ENCODE assay signal across 10 cellular contexts in genomic region chr12:51592034-51592705, GRCh38. TPM values are rescaled to one million over a fixed set of nuclear protein-coding genes. Genes with fewer than 3 reads are reported as not detected.
DNase-seq lines count a peak whose midpoint lies in the region; ATAC-seq and TF ChIP-seq lines count a peak whose summit lies in the region.
"Had no signal": no experiment of that assay in that cellular context is flagged by ENCODE, and none has a peak within 500 bp of the region (broad histone marks: within the 10 kb centered on the region; RNA-seq: fewer than 3 reads in every experiment).

No MANE protein-coding gene starts in this region.

- H3K4me2 ChIP-seq in GM23338 = peak overlapping the region; percentile 88

- H4K20me1 ChIP-seq in GM23338 (replicated peaks; ENCODE audit: insufficient read depth) = peaks cover 33% of the 10 kb centered on the region

- peak; percentile 16 for ATAC-seq in GM23338
- no peak for ATAC-seq in HG03432 (IDR thresholded peaks at IDR 0.05; ENCODE audit: unreplicated experiment)

- no peaks in the 10 kb centered on the region; the same call in 1 of the 2 replicates for H3K9me3 ChIP-seq in AG04450 (ENCODE audit: control insufficient read depth, insufficient read depth, low read length)

- peaks cover 28% of the 10 kb centered on the region for H3K4me1 ChIP-seq in GM23338 (ENCODE audit: insufficient read depth)

- H3F3A ChIP-seq in GM23338 (replicated peaks; ENCODE audit: low read depth) = no peaks in the 10 kb centered on the region; the same call in 1 of the 2 replicates

- no peaks in the 10 kb centered on the region for H3K36me3 ChIP-seq in GM23338 (ENCODE audit: insufficient read depth)

- TF ChIP-seq CTCF in AG04450 (IDR thresholded peaks at IDR 0.05; ENCODE audit: low read depth, low read length) = no peak
- TF ChIP-seq CTCF in GM23338 (conservative IDR thresholded peaks at IDR 0.05; ENCODE audit: low read depth in 2 of 2) = no peak

- H3K4me1 Mint-ChIP-seq in GM23338 = peaks cover 39% of the 10 kb centered on the region
- peaks cover 10% of the 10 kb centered on the region for H3K4me1 Mint-ChIP-seq in activated T-helper 1 cell treated with anti-CD3 and anti-CD28 coated beads, Interleukin-12 subunit alpha, Interleukin-12 subunit beta, Interleukin-2, Interleukin-4 antibody, amounts not matched to agents 30 ng/mL and 10 ng/mL and 1 ng/mL, durations not matched to agents 14 hours and 24 hours and 36 hours (ENCODE audit: low read depth)

- peaks cover 52% of the 10 kb centered on the region for H3K79me2 ChIP-seq in GM23338 (replicated peaks; ENCODE audit: insufficient read depth)

- CTCF ChIA-PET in AG04450 (lab: Charles Lee) = interaction anchor here (1.0 kb wide), 1 partner anchor 84 kb away, joined by 3 read pairs; no protein-coding TSS in a partner anchor

- H3K4me3 ChIP-seq in AG04450 (ENCODE audit: low read depth, low read length) = peak overlapping the region; percentile 86
- H3K4me3 ChIP-seq in GM23338 = peak overlapping the region; percentile 97

- intact Hi-C loops in activated T-helper 1 cell treated with anti-CD3 and anti-CD28 coated beads, Interleukin-12 subunit alpha, Interleukin-12 subunit beta, Interleukin-2, Interleukin-4 antibody, amounts not matched to agents 30 ng/mL and 10 ng/mL and 1 ng/mL, durations not matched to agents 14 hours and 24 hours and 36 hours (cut with micrococcal nuclease) = loop anchor here (5.0 kb wide), 2 partner anchors 170 to 380 kb away; partner anchors contain the start of gene SLC4A8
- intact Hi-C loops in posterior vena cava (cut with DNase I) = no loop called here

- no peaks in the 10 kb centered on the region; the same call in 2 of the 3 replicates for H3K9me3 Mint-ChIP-seq in GM23338
- H3K9me3 Mint-ChIP-seq in activated T-helper 1 cell treated with anti-CD3 and anti-CD28 coated beads, Interleukin-12 subunit alpha, Interleukin-12 subunit beta, Interleukin-2, Interleukin-4 antibody, amounts not matched to agents 30 ng/mL and 10 ng/mL and 1 ng/mL, durations not matched to agents 14 hours and 24 hours and 36 hours = peaks cover 4% of the 10 kb centered on the region

- peaks cover 16% of the 10 kb centered on the region for H3K27me3 Mint-ChIP-seq in GM23338 (ENCODE audit: insufficient read depth, low read depth, poor library complexity)
- peaks cover 66% of the 10 kb centered on the region for H3K27me3 Mint-ChIP-seq in activated T-helper 1 cell treated with anti-CD3 and anti-CD28 coated beads, Interleukin-12 subunit alpha, Interleukin-12 subunit beta, Interleukin-2, Interleukin-4 antibody, amounts not matched to agents 30 ng/mL and 10 ng/mL and 1 ng/mL, durations not matched to agents 14 hours and 24 hours and 36 hours (ENCODE audit: insufficient read depth)

- peak; percentile 33 for DNase-seq in AG04450 (ENCODE audit: low read depth, low spot score)
- DNase-seq in GM23338 (ENCODE audit: low spot score) = peak; percentile 65
- no peak for DNase-seq in activated T-helper 1 cell treated with anti-CD3 and anti-CD28 coated beads, Interleukin-12 subunit alpha, Interleukin-12 subunit beta, Interleukin-2, Interleukin-4 antibody, amounts not matched to agents 30 ng/mL and 10 ng/mL and 1 ng/mL, durations not matched to agents 14 hours and 24 hours and 36 hours (ENCODE audit: low spot score)
- DNase-seq in iPS-NIHi7 (ENCODE audit: extremely low spot score) = peak; percentile 23
- no peak for DNase-seq in posterior vena cava (ENCODE audit: low spot score)
- no peak for DNase-seq in KBM-7
- DNase-seq in stimulated activated CD4-positive, alpha-beta T cell treated with anti-CD3 and anti-CD28 coated beads, Interleukin-15, amount 100 ng/mL, for 24 hours = no peak
- DNase-seq: effector memory CD4-positive, alpha-beta T cell; small intestine had no signal

- H3K27ac ChIP-seq in AG04450 (ENCODE audit: low read depth, low read length) (peak overlapping the region; percentile 68), GM23338 (ENCODE audit: low read depth) (no peak overlapping the region)

- H3K27ac Mint-ChIP-seq in GM23338 = no peak overlapping the region; the same call in 1 of the 2 replicates
- no peak overlapping the region for H3K27ac Mint-ChIP-seq in activated T-helper 1 cell treated with anti-CD3 and anti-CD28 coated beads, Interleukin-12 subunit alpha, Interleukin-12 subunit beta, Interleukin-2, Interleukin-4 antibody, amounts not matched to agents 30 ng/mL and 10 ng/mL and 1 ng/mL, durations not matched to agents 14 hours and 24 hours and 36 hours

- H3K36me3 Mint-ChIP-seq in GM23338 (ENCODE audit: low read depth) = peaks cover 4% of the 10 kb centered on the region; the same call in 1 of the 3 replicates
- no peaks in the 10 kb centered on the region for H3K36me3 Mint-ChIP-seq in activated T-helper 1 cell treated with anti-CD3 and anti-CD28 coated beads, Interleukin-12 subunit alpha, Interleukin-12 subunit beta, Interleukin-2, Interleukin-4 antibody, amounts not matched to agents 30 ng/mL and 10 ng/mL and 1 ng/mL, durations not matched to agents 14 hours and 24 hours and 36 hours (ENCODE audit: low read depth)

- POLR2A ChIA-PET in AG04450 (lab: Yijun Ruan, JAX) = no interaction called here

- H3K27me3 ChIP-seq in AG04450 (ENCODE audit: control insufficient read depth, insufficient read depth, low read length) (no peaks in the 10 kb centered on the region), GM23338 (ENCODE audit: insufficient read depth) (peaks cover 15% of the 10 kb centered on the region; the same call in 1 of the 2 replicates)

- H3K9me2 ChIP-seq in GM23338 (ENCODE audit: insufficient read depth) = no peaks in the 10 kb centered on the region

- no peak overlapping the region for H2AFZ ChIP-seq in GM23338

- H3K4me3 Mint-ChIP-seq in GM23338 = peak overlapping the region; percentile 93
- peak overlapping the region; percentile 78 for H3K4me3 Mint-ChIP-seq in activated T-helper 1 cell treated with anti-CD3 and anti-CD28 coated beads, Interleukin-12 subunit alpha, Interleukin-12 subunit beta, Interleukin-2, Interleukin-4 antibody, amounts not matched to agents 30 ng/mL and 10 ng/mL and 1 ng/mL, durations not matched to agents 14 hours and 24 hours and 36 hours

- in situ Hi-C loops in KBM-7 (cut with MboI; ENCODE audit: low pct_unique_long_range_greater_than_20kb, low sequenced_read_pairs) = no loop called here

TF ChIP-seq in GM23338, 12 proteins besides CTCF, POLR2A, EP300 and RAD21:
- no peak for TF ChIP-seq EZH2 (IDR thresholded peaks at IDR 0.05; ENCODE audit: low read depth, unreplicated experiment)

RNA-seq across cellular contexts. Expression of gene SCN8A, which starts 1.1 kb away (rescaled TPM):
- polyA plus RNA-seq in AG04450 (2011; rRNA removed) (9.6 and 12.5 TPM in 2 replicates), GM23338 (2016; fragmentation: Nextera tagmentation; extraction: Ambion mirVana) (2.9 and 4.6 TPM in 2 replicates)
- polyA minus RNA-seq in AG04450 (2011; rRNA and poly(A)+ RNA removed) = 52.4 and 59.4 TPM in 2 replicates
- total RNA-seq in GM23338 (2014; rRNA removed; shearing (Covaris generic)) = 10.0 and 23.9 TPM in 2 replicates
- 0.15 and 0.26 TPM in 2 replicates for total RNA-seq in activated T-helper 1 cell treated with anti-CD3 and anti-CD28 coated beads, Interleukin-12 subunit alpha, Interleukin-12 subunit beta, Interleukin-2, Interleukin-4 antibody, amounts not matched to agents 30 ng/mL and 10 ng/mL and 1 ng/mL, durations not matched to agents 14 hours and 24 hours and 36 hours
- total RNA-seq in posterior vena cava = under 1 TPM; 0.65 to 0.81 TPM

Comparison
In these comparisons a context has a peak if more than half of its experiments do, and no peak if none do; other contexts are left out.
1. DNase-seq: peak in AG04450 (single experiment), GM23338 (single experiment) and iPS-NIHi7 (single experiment); none in activated T-helper 1 cell treated with anti-CD3 and anti-CD28 coated beads, Interleukin-12 subunit alpha, Interleukin-12 subunit beta, Interleukin-2, Interleukin-4 antibody, amounts not matched to agents 30 ng/mL and 10 ng/mL and 1 ng/mL, durations not matched to agents 14 hours and 24 hours and 36 hours (single experiment), posterior vena cava (single experiment), KBM-7 (single experiment) and stimulated activated CD4-positive, alpha-beta T cell treated with anti-CD3 and anti-CD28 coated beads, Interleukin-15, amount 100 ng/mL, for 24 hours (single experiment).